Comparison of ENCODE assay signal across 37 cellular contexts in the genomic region with DNA sequence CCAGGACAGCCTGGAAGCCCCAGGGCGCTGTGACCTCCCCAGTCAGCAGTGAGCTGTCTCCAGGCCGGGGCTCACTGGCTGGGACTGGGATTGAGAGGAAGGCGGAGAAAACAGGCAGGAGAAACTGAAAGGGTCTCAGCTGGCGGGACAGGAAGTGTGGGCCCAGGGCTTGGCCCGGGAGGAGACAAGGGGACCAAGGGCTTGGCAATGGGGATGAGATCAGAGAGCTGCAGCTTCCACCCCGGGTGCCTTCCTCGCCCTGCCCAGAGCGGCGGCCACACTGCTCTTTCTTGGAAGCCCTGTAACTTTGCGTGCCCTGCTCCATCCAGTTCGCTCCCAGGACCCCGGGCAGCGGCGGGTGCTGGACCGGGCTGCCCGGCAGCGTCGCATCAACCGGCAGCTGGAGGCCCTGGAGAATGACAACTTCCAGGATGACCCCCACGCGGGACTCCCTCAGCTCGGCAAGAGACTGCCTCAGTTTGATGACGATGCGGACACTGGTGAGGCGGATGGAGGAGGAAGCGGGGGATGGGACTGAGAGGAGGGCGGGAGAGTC. TPM values are rescaled to one million over a fixed set of nuclear protein-coding genes. Genes with fewer than 3 reads are reported as not detected.
"Had no signal": no experiment of that assay in that cellular context is flagged by ENCODE, and none has a peak within 500 bp of the region (broad histone marks: within the 10 kb centered on the region; RNA-seq: fewer than 3 reads in every experiment).

No MANE protein-coding gene starts in this region.

- H3K4me1 ChIP-seq: colonic mucosa had no signal

- H3K27ac ChIP-seq: adrenal gland, body of pancreas, colonic mucosa, dorsolateral prefrontal cortex, uterus, VCaP had no signal

- H3K36me3 ChIP-seq: uterus had no signal

- H3K27ac Mint-ChIP-seq: activated CD4-positive, alpha-beta memory T cell treated with anti-CD3 and anti-CD28 coated beads, Interleukin-2, amount 10 ng/mL, durations not matched to agents 7 days and 5 days; activated naive CD8-positive, alpha-beta T cell treated with anti-CD3 and anti-CD28 coated beads for 36 hours; naive thymus-derived CD4-positive, alpha-beta T cell; stimulated activated memory B cell treated with anti-CD40 and anti-IgM and Interleukin-4, amounts not matched to agents 10 μg/mL and 1 μg/mL and 100 μg/mL, for 72 hours; stimulated activated naive CD8-positive, alpha-beta T cell treated with anti-CD3 and anti-CD28 coated beads, Interleukin-15, amount 100 ng/mL, for 72 hours; type B pancreatic cell had no signal

- H3K4me3 Mint-ChIP-seq: activated CD4-positive, alpha-beta memory T cell treated with anti-CD3 and anti-CD28 coated beads, Interleukin-2, amount 10 ng/mL, durations not matched to agents 7 days and 5 days; activated naive CD8-positive, alpha-beta T cell treated with anti-CD3 and anti-CD28 coated beads for 36 hours; naive thymus-derived CD4-positive, alpha-beta T cell; stimulated activated memory B cell treated with anti-CD40 and anti-IgM and Interleukin-4, amounts not matched to agents 10 μg/mL and 1 μg/mL and 100 μg/mL, for 72 hours; stimulated activated naive CD8-positive, alpha-beta T cell treated with anti-CD3 and anti-CD28 coated beads, Interleukin-15, amount 100 ng/mL, for 72 hours; T-helper 1 cell treated with Interleukin-12 subunit alpha and Interleukin-12 subunit beta and Interleukin-4 antibody, amounts not matched to agents 30 μg/mL and 1 μg/mL, for 36 hours; type B pancreatic cell had no signal

- DNase-seq: activated CD4-positive, alpha-beta memory T cell treated with anti-CD3 and anti-CD28 coated beads, Interleukin-2, amount 10 ng/mL, durations not matched to agents 7 days and 5 days; activated CD4-positive, alpha-beta T cell treated with anti-CD3 and anti-CD28 coated beads for 48 hours; activated naive CD4-positive, alpha-beta T cell; activated naive CD8-positive, alpha-beta T cell treated with anti-CD3 and anti-CD28 coated beads for 36 hours; activated T-cell treated with anti-CD3 and anti-CD28 coated beads, Interleukin-2, amount 50 U/mL, for 48 hours; adrenal gland; aorta; body of pancreas; cerebellar nuclear complex; colonic mucosa; dorsolateral prefrontal cortex; effector memory CD4-positive, alpha-beta T cell; foreskin fibroblast; head of caudate nucleus; hypothalamus; midbrain; naive thymus-derived CD4-positive, alpha-beta T cell; occipital lobe; posterior cingulate gyrus; small intestine; stimulated activated CD4-positive, alpha-beta T cell treated with anti-CD3 and anti-CD28 coated beads, Interleukin-4, amount 100 ng/mL, for 24 hours; stimulated activated naive CD8-positive, alpha-beta T cell treated with anti-CD3 and anti-CD28 coated beads, Interleukin-15, amount 100 ng/mL, for 72 hours; substantia nigra; T-helper 9 cell; uterus had no signal

- H3K4me3 ChIP-seq: adrenal gland, body of pancreas, colonic mucosa, dorsolateral prefrontal cortex, uterus had no signal

- H3K27me3 Mint-ChIP-seq: activated CD4-positive, alpha-beta memory T cell treated with anti-CD3 and anti-CD28 coated beads, Interleukin-2, amount 10 ng/mL, durations not matched to agents 7 days and 5 days; activated naive CD8-positive, alpha-beta T cell treated with anti-CD3 and anti-CD28 coated beads for 36 hours; naive thymus-derived CD4-positive, alpha-beta T cell; stimulated activated memory B cell treated with anti-CD40 and anti-IgM and Interleukin-4, amounts not matched to agents 10 μg/mL and 1 μg/mL and 100 μg/mL, for 72 hours; stimulated activated naive CD8-positive, alpha-beta T cell treated with anti-CD3 and anti-CD28 coated beads, Interleukin-15, amount 100 ng/mL, for 72 hours; type B pancreatic cell had no signal

- H3K9me3 Mint-ChIP-seq: activated CD4-positive, alpha-beta memory T cell treated with anti-CD3 and anti-CD28 coated beads, Interleukin-2, amount 10 ng/mL, durations not matched to agents 7 days and 5 days; activated naive CD8-positive, alpha-beta T cell treated with anti-CD3 and anti-CD28 coated beads for 36 hours; naive thymus-derived CD4-positive, alpha-beta T cell; neural crest cell; stimulated activated memory B cell treated with anti-CD40 and anti-IgM and Interleukin-4, amounts not matched to agents 10 μg/mL and 1 μg/mL and 100 μg/mL, for 72 hours; stimulated activated naive CD8-positive, alpha-beta T cell treated with anti-CD3 and anti-CD28 coated beads, Interleukin-15, amount 100 ng/mL, for 72 hours; T-helper 1 cell treated with Interleukin-12 subunit alpha and Interleukin-12 subunit beta and Interleukin-4 antibody, amounts not matched to agents 30 μg/mL and 1 μg/mL, for 36 hours; type B pancreatic cell had no signal

- H3K9me3 ChIP-seq: adrenal gland, body of pancreas, colonic mucosa, uterus had no signal

- H3K27me3 ChIP-seq: adrenal gland, body of pancreas, colonic mucosa, dorsolateral prefrontal cortex, uterus had no signal

- FAIRE-seq: endothelial cell of umbilical vein, small intestine, TTC549 had no signal

RNA-seq across cellular contexts. Expression of a gene that starts 21.5 kb away (rescaled TPM):
- total RNA-seq: activated CD4-positive, alpha-beta memory T cell treated with anti-CD3 and anti-CD28 coated beads, Interleukin-2, amount 10 ng/mL, durations not matched to agents 7 days and 5 days; activated naive CD8-positive, alpha-beta T cell treated with anti-CD3 and anti-CD28 coated beads for 36 hours; adrenal gland; aorta; body of pancreas; endothelial cell of umbilical vein; kidney epithelial cell; lower leg skin; naive thymus-derived CD4-positive, alpha-beta T cell; neural crest cell; occipital lobe; renal cortical epithelial cell; sciatic nerve; uterus had no signal
- polyA plus RNA-seq: adrenal gland; endothelial cell of umbilical vein; esophagus; naive thymus-derived CD4-positive, alpha-beta T cell had no signal
